Comparison of ENCODE assay signal across 13 cellular contexts in genomic region chr9:83628540-83628939, GRCh38.
"Had no signal": no experiment of that assay in that cellular context is flagged by ENCODE, and none has a peak within 500 bp of the region (broad histone marks: within the 10 kb centered on the region; RNA-seq: fewer than 3 reads in every experiment).

No MANE protein-coding gene starts in this region.

- H3K9me3 ChIP-seq: esophagus muscularis mucosa, psoas muscle, sigmoid colon had no signal

- H3K27ac ChIP-seq: esophagus muscularis mucosa, psoas muscle, sigmoid colon had no signal

- H3K9me3 Mint-ChIP-seq: naive thymus-derived CD8-positive, alpha-beta T cell had no signal

- DNase-seq: activated CD4-positive, alpha-beta T cell treated with anti-CD3 and anti-CD28 coated beads, Interleukin-2, amount 50 U/mL, for 48 hours; activated naive CD4-positive, alpha-beta T cell treated with anti-CD3 and anti-CD28 coated beads, Interleukin-2, amount 50 U/mL, for 16 hours; dermis blood vessel endothelial cell; foreskin fibroblast; mammary epithelial cell; naive thymus-derived CD8-positive, alpha-beta T cell; nucleus accumbens; psoas muscle; sigmoid colon; stimulated activated CD4-positive, alpha-beta T cell treated with anti-CD3 and anti-CD28 coated beads, Interleukin-2, amount 100 ng/mL, for 48 hours; stimulated activated naive CD4-positive, alpha-beta T cell treated with Interleukin-2 at 50 U/mL for 16 hours had no signal

- H3K4me3 ChIP-seq: esophagus muscularis mucosa, psoas muscle, sigmoid colon had no signal

- ATAC-seq: naive thymus-derived CD8-positive, alpha-beta T cell; psoas muscle; SK-N-SH treated with all-trans-retinoic acid at 6 μM for 48 hours had no signal

- H3K4me1 ChIP-seq: psoas muscle had no signal

- H3K27me3 Mint-ChIP-seq: naive thymus-derived CD8-positive, alpha-beta T cell had no signal

- H3K27me3 ChIP-seq: esophagus muscularis mucosa, sigmoid colon had no signal

- H3K4me3 Mint-ChIP-seq: naive thymus-derived CD8-positive, alpha-beta T cell had no signal
